Comparison of ENCODE assay signal across 8 cellular contexts in genomic region chr7:77699056-77699455, GRCh38. TPM values are rescaled to one million over a fixed set of nuclear protein-coding genes. Genes with fewer than 3 reads are reported as not detected.
DNase-seq lines count a peak whose midpoint lies in the region; ATAC-seq and TF ChIP-seq lines count a peak whose summit lies in the region.

No MANE protein-coding gene starts in this region.

- DNase-seq in activated naive CD4-positive, alpha-beta T cell (lab: John Stamatoyannopoulos, UW), result no peak
- DNase-seq in activated T-helper 1 cell treated with anti-CD3 and anti-CD28 coated beads, Interleukin-12 subunit alpha, Interleukin-12 subunit beta, Interleukin-2, Interleukin-4 antibody, amounts not matched to agents 30 ng/mL and 10 ng/mL and 1 ng/mL, durations not matched to agents 14 hours and 24 hours and 36 hours (ENCODE audit: low spot score), result no peak
- DNase-seq in natural killer cell (no peak), T1000 (lab: John Stamatoyannopoulos, UW) (no peak), left colon (no peak)
- no peak for DNase-seq in NK-92 treated with Interleukin-12 subunit alpha and Interleukin-12 subunit beta, amount 100 ng/mL, for 24 hours (lab: John Stamatoyannopoulos, UW)

- peak; percentile 36 for ATAC-seq in HG03095 (IDR thresholded peaks at IDR 0.05; ENCODE audit: unreplicated experiment)
- ATAC-seq in natural killer cell, result no peak
- ATAC-seq in left colon, result no peak

- peak overlapping the region; percentile 5 for H3K27ac Mint-ChIP-seq in activated naive CD4-positive, alpha-beta T cell treated with anti-CD3 and anti-CD28 coated beads, Interleukin-2, amount 50 U/mL, for 24 hours
- H3K27ac Mint-ChIP-seq in activated T-helper 1 cell treated with anti-CD3 and anti-CD28 coated beads, Interleukin-12 subunit alpha, Interleukin-12 subunit beta, Interleukin-2, Interleukin-4 antibody, amounts not matched to agents 30 ng/mL and 10 ng/mL and 1 ng/mL, durations not matched to agents 14 hours and 24 hours and 36 hours, result no peak overlapping the region
- peak overlapping the region; percentile 96 to 97 for H3K27ac Mint-ChIP-seq in natural killer cell

- intact Hi-C loops in activated T-helper 1 cell treated with anti-CD3 and anti-CD28 coated beads, Interleukin-12 subunit alpha, Interleukin-12 subunit beta, Interleukin-2, Interleukin-4 antibody, amounts not matched to agents 30 ng/mL and 10 ng/mL and 1 ng/mL, durations not matched to agents 14 hours and 24 hours and 36 hours (cut with micrococcal nuclease), result no loop called here
- intact Hi-C loops in natural killer cell (cut with micrococcal nuclease), result loop anchor here (5.0 kb wide), 2 partner anchors 33 to 58 kb away; no protein-coding TSS in a partner anchor
- intact Hi-C loops in left colon (cut with DNase I, micrococcal nuclease), result no loop called here

- peaks cover 59% of the 10 kb centered on the region for H3K4me1 Mint-ChIP-seq in activated naive CD4-positive, alpha-beta T cell treated with anti-CD3 and anti-CD28 coated beads, Interleukin-2, amount 50 U/mL, for 24 hours
- peaks cover 53% of the 10 kb centered on the region for H3K4me1 Mint-ChIP-seq in activated T-helper 1 cell treated with anti-CD3 and anti-CD28 coated beads, Interleukin-12 subunit alpha, Interleukin-12 subunit beta, Interleukin-2, Interleukin-4 antibody, amounts not matched to agents 30 ng/mL and 10 ng/mL and 1 ng/mL, durations not matched to agents 14 hours and 24 hours and 36 hours (ENCODE audit: low read depth)
- peaks cover 61 to 63% of the 10 kb centered on the region in 2 donors for H3K4me1 Mint-ChIP-seq in natural killer cell

- no peaks in the 10 kb centered on the region for H3K27me3 Mint-ChIP-seq in activated naive CD4-positive, alpha-beta T cell treated with anti-CD3 and anti-CD28 coated beads, Interleukin-2, amount 50 U/mL, for 24 hours
- H3K27me3 Mint-ChIP-seq in activated T-helper 1 cell treated with anti-CD3 and anti-CD28 coated beads, Interleukin-12 subunit alpha, Interleukin-12 subunit beta, Interleukin-2, Interleukin-4 antibody, amounts not matched to agents 30 ng/mL and 10 ng/mL and 1 ng/mL, durations not matched to agents 14 hours and 24 hours and 36 hours (ENCODE audit: insufficient read depth), result no peaks in the 10 kb centered on the region
- H3K27me3 Mint-ChIP-seq in natural killer cell (ENCODE audit: low read depth in 2 of 2), result no peaks in the 10 kb centered on the region

- peaks cover 11% of the 10 kb centered on the region for H3K36me3 Mint-ChIP-seq in activated naive CD4-positive, alpha-beta T cell treated with anti-CD3 and anti-CD28 coated beads, Interleukin-2, amount 50 U/mL, for 24 hours
- peaks cover 26% of the 10 kb centered on the region for H3K36me3 Mint-ChIP-seq in activated T-helper 1 cell treated with anti-CD3 and anti-CD28 coated beads, Interleukin-12 subunit alpha, Interleukin-12 subunit beta, Interleukin-2, Interleukin-4 antibody, amounts not matched to agents 30 ng/mL and 10 ng/mL and 1 ng/mL, durations not matched to agents 14 hours and 24 hours and 36 hours (ENCODE audit: low read depth)
- H3K36me3 Mint-ChIP-seq in natural killer cell, result no peaks in the 10 kb centered on the region

- TF ChIP-seq CTCF in natural killer cell (IDR thresholded peaks at IDR 0.05), result no peak

- H3K4me3 Mint-ChIP-seq in activated naive CD4-positive, alpha-beta T cell treated with anti-CD3 and anti-CD28 coated beads, Interleukin-2, amount 50 U/mL, for 24 hours, result peak overlapping the region; percentile 92
- H3K4me3 Mint-ChIP-seq in activated T-helper 1 cell treated with anti-CD3 and anti-CD28 coated beads, Interleukin-12 subunit alpha, Interleukin-12 subunit beta, Interleukin-2, Interleukin-4 antibody, amounts not matched to agents 30 ng/mL and 10 ng/mL and 1 ng/mL, durations not matched to agents 14 hours and 24 hours and 36 hours, result peak overlapping the region; percentile 70
- peak overlapping the region; percentile 99 for H3K4me3 Mint-ChIP-seq in natural killer cell

- H3K9me3 Mint-ChIP-seq in activated naive CD4-positive, alpha-beta T cell treated with anti-CD3 and anti-CD28 coated beads, Interleukin-2, amount 50 U/mL, for 24 hours, result no peaks in the 10 kb centered on the region
- no peaks in the 10 kb centered on the region for H3K9me3 Mint-ChIP-seq in activated T-helper 1 cell treated with anti-CD3 and anti-CD28 coated beads, Interleukin-12 subunit alpha, Interleukin-12 subunit beta, Interleukin-2, Interleukin-4 antibody, amounts not matched to agents 30 ng/mL and 10 ng/mL and 1 ng/mL, durations not matched to agents 14 hours and 24 hours and 36 hours
- no peaks in the 10 kb centered on the region for H3K9me3 Mint-ChIP-seq in natural killer cell

RNA-seq across cellular contexts. Expression of gene RSBN1L, which starts 2.8 kb away (rescaled TPM):
- 27.9 and 30.6 TPM in 2 replicates for total RNA-seq in activated T-helper 1 cell treated with anti-CD3 and anti-CD28 coated beads, Interleukin-12 subunit alpha, Interleukin-12 subunit beta, Interleukin-2, Interleukin-4 antibody, amounts not matched to agents 30 ng/mL and 10 ng/mL and 1 ng/mL, durations not matched to agents 14 hours and 24 hours and 36 hours
- total RNA-seq in natural killer cell (10 to 100 TPM; 23.9 to 34.4 (median 33.4) TPM), left colon (10 to 100 TPM; 20.8 to 22.5 TPM)
